1 cellular context compared by ENCODE assay signal in genomic region chr7:105013818-105014724, GRCh38.
TF ChIP-seq lines count a peak whose summit lies in the region.

TSS of gene KMT2E (plus strand) at chr7:105014205. CDS start at chr7:105040953, 26,748 bp downstream.

TF ChIP-seq in H1, 55 proteins besides CTCF, POLR2A, EP300 and RAD21 (continued from another document):
- TF ChIP-seq CHD7 (IDR thresholded peaks at IDR 0.05; ENCODE audit: insufficient replicate concordance, low read length) (no peak), EZH2 (IDR thresholded peaks at IDR 0.05; ENCODE audit: low read depth, low read length, severe bottlenecking) (no peak), BRCA1 (IDR thresholded peaks at IDR 0.05; ENCODE audit: low read depth, low read length) (no peak), SAP30 (IDR thresholded peaks at IDR 0.05; ENCODE audit: insufficient read depth, insufficient replicate concordance, low read length) (peak; percentile 72), NRF1 (IDR thresholded peaks at IDR 0.05; ENCODE audit: low read depth, low read length) (no peak), JUN (IDR thresholded peaks at IDR 0.05; ENCODE audit: low read depth, low read length) (no peak), MAX (IDR thresholded peaks at IDR 0.05) (peak; percentile 45; the same call in 1 of the 2 replicates), EGR1 (IDR thresholded peaks at IDR 0.05; ENCODE audit: borderline replicate concordance, low read depth, low read length) (0 out of 2 replicates have a peak, but pooled peaks have one; percentile 22), USF2 (IDR thresholded peaks at IDR 0.05; ENCODE audit: low read length) (no peak; the same call in 1 of the 2 replicates), GTF2F1 (IDR thresholded peaks at IDR 0.05; ENCODE audit: borderline replicate concordance, low read depth, low read length) (no peak; the same call in 1 of the 2 replicates), RNF2 (IDR thresholded peaks at IDR 0.05; ENCODE audit: borderline replicate concordance, low read depth, low read length, missing control alignments, poor library complexity, severe bottlenecking) (no peak), POLR2AphosphoS5 (IDR thresholded peaks at IDR 0.05; ENCODE audit: low read depth, low read length) (peak; percentile 69; the same call in 1 of the 2 replicates), SIN3A (conservative IDR thresholded peaks at IDR 0.05 in 1 of 2, IDR thresholded peaks at IDR 0.05 in 1 of 2; ENCODE audit: low read depth in 1 of 2, low read length in 2 of 2) (peak; percentile 11 to 52; a peak in 1 of 4 replicates), ASH2L (IDR thresholded peaks at IDR 0.05; ENCODE audit: low read length) (peak; percentile 82), HDAC6 (IDR thresholded peaks at IDR 0.05; ENCODE audit: low read depth, low read length) (no peak), SP1 (IDR thresholded peaks at IDR 0.05; ENCODE audit: low read depth, low read length) (no peak), POU5F1 (IDR thresholded peaks at IDR 0.05; ENCODE audit: low read depth, low read length) (no peak), NANOG (IDR thresholded peaks at IDR 0.05; ENCODE audit: insufficient read depth, low read depth, low read length, poor library complexity, severe bottlenecking) (no peak), YY1 (IDR thresholded peaks at IDR 0.05; ENCODE audit: low read depth, low read length) (peak; percentile 97), ATF3 (IDR thresholded peaks at IDR 0.05; ENCODE audit: insufficient read depth, low read depth, low read length) (no peak), TAF1 (IDR thresholded peaks at IDR 0.05; ENCODE audit: low read depth, low read length) (peak; percentile 59; the same call in 1 of the 2 replicates), BACH1 (IDR thresholded peaks at IDR 0.05; ENCODE audit: low read length) (no peak), KDM4A (IDR thresholded peaks at IDR 0.05; ENCODE audit: low read depth, low read length, severe bottlenecking) (no peak), SP4 (IDR thresholded peaks at IDR 0.05; ENCODE audit: low read length) (no peak; the same call in 1 of the 2 replicates), FOSL1 (IDR thresholded peaks at IDR 0.05; ENCODE audit: insufficient read depth, low read depth, low read length) (no peak), CREB1 (IDR thresholded peaks at IDR 0.05) (no peak)
